ENCODE assay signal across 26 cellular contexts in genomic region chr9:99787552-99787951, GRCh38.
"Had no signal": no experiment of that assay in that cellular context is flagged by ENCODE, and none has a peak within 500 bp of the region (broad histone marks: within the 10 kb centered on the region; RNA-seq: fewer than 3 reads in every experiment).

No MANE protein-coding gene starts in this region.

- DNase-seq: activated CD4-positive, alpha-beta T cell treated with anti-CD3 and anti-CD28 coated beads for 36 hours; activated CD4-positive, alpha-beta T cell treated with anti-CD3 and anti-CD28 coated beads, Interleukin-2, amount 10 ng/mL, durations not matched to agents 7 days and 5 days; activated CD4-positive, alpha-beta T cell treated with anti-CD3 and anti-CD28 coated beads, Interleukin-2, amount 50 U/mL, for 48 hours; activated CD8-positive, alpha-beta T cell treated with anti-CD3 and anti-CD28 coated beads, Interleukin-2, amount 10 ng/mL, durations not matched to agents 7 days and 5 days; activated gamma-delta T cell; activated naive CD4-positive, alpha-beta T cell treated with Interleukin-2 at 50 U/mL for 16 hours; activated naive CD8-positive, alpha-beta T cell treated with anti-CD3 and anti-CD28 coated beads, Interleukin-2, amount 10 ng/mL, durations not matched to agents 7 days and 5 days; activated T-cell treated with anti-CD3 and anti-CD28 coated beads, Interleukin-2, amount 50 U/mL, for 24 hours; amygdala; colonic mucosa; Kasumi-1; KG1; MG63; NCI-H1048; NCI-H1105 treated with DMSO at 0.1 percent for 48 hours; NCI-H1436; NCI-H1694; NCI-H1930; NCI-H2081 treated with DMSO at 0.1 percent for 48 hours; NCI-H345; NCI-H524 treated with DMSO at 0.1 percent for 48 hours; SHP77; SJCRH30; SW 1271; T1000 had no signal

- FAIRE-seq: TTC549 had no signal
